Comparison of ENCODE assay signal across 1 cellular context in the genomic region with DNA sequence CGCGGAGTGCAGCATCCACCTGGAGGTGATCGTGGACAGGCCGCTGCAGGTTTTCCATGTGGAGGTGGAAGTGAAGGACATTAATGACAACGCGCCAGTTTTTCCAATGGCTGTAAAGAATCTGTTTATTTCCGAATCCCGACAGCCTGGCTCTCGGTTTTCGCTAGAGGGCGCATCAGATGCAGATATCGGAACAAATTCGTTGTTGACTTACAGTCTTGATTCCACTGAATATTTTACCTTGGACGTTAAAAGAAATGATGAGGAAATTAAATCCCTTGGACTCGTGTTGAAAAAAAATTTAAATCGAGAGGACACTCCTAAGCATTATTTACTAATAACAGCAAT.
TF ChIP-seq lines count a peak whose summit lies in the region.

No MANE protein-coding gene starts in this region.

TF ChIP-seq in GM23338, 12 proteins besides CTCF, POLR2A, EP300 and RAD21 (continued from another document):
- TF ChIP-seq, protein P1, sequence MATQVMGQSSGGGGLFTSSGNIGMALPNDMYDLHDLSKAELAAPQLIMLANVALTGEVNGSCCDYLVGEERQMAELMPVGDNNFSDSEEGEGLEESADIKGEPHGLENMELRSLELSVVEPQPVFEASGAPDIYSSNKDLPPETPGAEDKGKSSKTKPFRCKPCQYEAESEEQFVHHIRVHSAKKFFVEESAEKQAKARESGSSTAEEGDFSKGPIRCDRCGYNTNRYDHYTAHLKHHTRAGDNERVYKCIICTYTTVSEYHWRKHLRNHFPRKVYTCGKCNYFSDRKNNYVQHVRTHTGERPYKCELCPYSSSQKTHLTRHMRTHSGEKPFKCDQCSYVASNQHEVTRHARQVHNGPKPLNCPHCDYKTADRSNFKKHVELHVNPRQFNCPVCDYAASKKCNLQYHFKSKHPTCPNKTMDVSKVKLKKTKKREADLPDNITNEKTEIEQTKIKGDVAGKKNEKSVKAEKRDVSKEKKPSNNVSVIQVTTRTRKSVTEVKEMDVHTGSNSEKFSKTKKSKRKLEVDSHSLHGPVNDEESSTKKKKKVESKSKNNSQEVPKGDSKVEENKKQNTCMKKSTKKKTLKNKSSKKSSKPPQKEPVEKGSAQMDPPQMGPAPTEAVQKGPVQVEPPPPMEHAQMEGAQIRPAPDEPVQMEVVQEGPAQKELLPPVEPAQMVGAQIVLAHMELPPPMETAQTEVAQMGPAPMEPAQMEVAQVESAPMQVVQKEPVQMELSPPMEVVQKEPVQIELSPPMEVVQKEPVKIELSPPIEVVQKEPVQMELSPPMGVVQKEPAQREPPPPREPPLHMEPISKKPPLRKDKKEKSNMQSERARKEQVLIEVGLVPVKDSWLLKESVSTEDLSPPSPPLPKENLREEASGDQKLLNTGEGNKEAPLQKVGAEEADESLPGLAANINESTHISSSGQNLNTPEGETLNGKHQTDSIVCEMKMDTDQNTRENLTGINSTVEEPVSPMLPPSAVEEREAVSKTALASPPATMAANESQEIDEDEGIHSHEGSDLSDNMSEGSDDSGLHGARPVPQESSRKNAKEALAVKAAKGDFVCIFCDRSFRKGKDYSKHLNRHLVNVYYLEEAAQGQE (IDR thresholded peaks at IDR 0.05; ENCODE audit: unreplicated experiment): no peak
- TF ChIP-seq JUNB (IDR thresholded peaks at IDR 0.05; ENCODE audit: unreplicated experiment): no peak
- TF ChIP-seq, protein P2, sequence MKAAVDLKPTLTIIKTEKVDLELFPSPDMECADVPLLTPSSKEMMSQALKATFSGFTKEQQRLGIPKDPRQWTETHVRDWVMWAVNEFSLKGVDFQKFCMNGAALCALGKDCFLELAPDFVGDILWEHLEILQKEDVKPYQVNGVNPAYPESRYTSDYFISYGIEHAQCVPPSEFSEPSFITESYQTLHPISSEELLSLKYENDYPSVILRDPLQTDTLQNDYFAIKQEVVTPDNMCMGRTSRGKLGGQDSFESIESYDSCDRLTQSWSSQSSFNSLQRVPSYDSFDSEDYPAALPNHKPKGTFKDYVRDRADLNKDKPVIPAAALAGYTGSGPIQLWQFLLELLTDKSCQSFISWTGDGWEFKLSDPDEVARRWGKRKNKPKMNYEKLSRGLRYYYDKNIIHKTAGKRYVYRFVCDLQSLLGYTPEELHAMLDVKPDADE (IDR thresholded peaks at IDR 0.05): no peak
- no peak for TF ChIP-seq EZH2 (IDR thresholded peaks at IDR 0.05; ENCODE audit: low read depth, unreplicated experiment)
- TF ChIP-seq POLR2AphosphoS5 (IDR thresholded peaks at IDR 0.05; ENCODE audit: low read depth): no peak
- TF ChIP-seq, protein P3, sequence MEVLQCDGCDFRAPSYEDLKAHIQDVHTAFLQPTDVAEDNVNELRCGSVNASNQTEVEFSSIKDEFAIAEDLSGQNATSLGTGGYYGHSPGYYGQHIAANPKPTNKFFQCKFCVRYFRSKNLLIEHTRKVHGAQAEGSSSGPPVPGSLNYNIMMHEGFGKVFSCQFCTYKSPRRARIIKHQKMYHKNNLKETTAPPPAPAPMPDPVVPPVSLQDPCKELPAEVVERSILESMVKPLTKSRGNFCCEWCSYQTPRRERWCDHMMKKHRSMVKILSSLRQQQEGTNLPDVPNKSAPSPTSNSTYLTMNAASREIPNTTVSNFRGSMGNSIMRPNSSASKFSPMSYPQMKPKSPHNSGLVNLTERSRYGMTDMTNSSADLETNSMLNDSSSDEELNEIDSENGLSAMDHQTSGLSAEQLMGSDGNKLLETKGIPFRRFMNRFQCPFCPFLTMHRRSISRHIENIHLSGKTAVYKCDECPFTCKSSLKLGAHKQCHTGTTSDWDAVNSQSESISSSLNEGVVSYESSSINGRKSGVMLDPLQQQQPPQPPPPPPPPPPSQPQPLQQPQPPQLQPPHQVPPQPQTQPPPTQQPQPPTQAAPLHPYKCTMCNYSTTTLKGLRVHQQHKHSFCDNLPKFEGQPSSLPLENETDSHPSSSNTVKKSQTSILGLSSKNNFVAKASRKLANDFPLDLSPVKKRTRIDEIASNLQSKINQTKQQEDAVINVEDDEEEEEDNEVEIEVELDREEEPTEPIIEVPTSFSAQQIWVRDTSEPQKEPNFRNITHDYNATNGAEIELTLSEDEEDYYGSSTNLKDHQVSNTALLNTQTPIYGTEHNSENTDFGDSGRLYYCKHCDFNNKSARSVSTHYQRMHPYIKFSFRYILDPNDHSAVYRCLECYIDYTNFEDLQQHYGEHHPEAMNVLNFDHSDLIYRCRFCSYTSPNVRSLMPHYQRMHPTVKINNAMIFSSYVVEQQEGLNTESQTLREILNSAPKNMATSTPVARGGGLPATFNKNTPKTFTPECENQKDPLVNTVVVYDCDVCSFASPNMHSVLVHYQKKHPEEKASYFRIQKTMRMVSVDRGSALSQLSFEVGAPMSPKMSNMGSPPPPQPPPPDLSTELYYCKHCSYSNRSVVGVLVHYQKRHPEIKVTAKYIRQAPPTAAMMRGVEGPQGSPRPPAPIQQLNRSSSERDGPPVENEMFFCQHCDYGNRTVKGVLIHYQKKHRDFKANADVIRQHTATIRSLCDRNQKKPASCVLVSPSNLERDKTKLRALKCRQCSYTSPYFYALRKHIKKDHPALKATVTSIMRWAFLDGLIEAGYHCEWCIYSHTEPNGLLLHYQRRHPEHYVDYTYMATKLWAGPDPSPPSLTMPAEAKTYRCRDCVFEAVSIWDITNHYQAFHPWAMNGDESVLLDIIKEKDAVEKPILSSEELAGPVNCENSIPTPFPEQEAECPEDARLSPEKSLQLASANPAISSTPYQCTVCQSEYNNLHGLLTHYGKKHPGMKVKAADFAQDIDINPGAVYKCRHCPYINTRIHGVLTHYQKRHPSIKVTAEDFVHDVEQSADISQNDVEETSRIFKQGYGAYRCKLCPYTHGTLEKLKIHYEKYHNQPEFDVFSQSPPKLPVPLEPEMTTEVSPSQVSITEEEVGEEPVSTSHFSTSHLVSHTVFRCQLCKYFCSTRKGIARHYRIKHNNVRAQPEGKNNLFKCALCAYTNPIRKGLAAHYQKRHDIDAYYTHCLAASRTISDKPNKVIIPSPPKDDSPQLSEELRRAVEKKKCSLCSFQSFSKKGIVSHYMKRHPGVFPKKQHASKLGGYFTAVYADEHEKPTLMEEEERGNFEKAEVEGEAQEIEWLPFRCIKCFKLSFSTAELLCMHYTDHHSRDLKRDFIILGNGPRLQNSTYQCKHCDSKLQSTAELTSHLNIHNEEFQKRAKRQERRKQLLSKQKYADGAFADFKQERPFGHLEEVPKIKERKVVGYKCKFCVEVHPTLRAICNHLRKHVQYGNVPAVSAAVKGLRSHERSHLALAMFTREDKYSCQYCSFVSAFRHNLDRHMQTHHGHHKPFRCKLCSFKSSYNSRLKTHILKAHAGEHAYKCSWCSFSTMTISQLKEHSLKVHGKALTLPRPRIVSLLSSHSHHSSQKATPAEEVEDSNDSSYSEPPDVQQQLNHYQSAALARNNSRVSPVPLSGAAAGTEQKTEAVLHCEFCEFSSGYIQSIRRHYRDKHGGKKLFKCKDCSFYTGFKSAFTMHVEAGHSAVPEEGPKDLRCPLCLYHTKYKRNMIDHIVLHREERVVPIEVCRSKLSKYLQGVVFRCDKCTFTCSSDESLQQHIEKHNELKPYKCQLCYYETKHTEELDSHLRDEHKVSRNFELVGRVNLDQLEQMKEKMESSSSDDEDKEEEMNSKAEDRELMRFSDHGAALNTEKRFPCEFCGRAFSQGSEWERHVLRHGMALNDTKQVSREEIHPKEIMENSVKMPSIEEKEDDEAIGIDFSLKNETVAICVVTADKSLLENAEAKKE (CRISPR knock-in tag; IDR thresholded peaks at IDR 0.05): no peak
- no peak for TF ChIP-seq ZNF114 (CRISPR knock-in tag; IDR thresholded peaks at IDR 0.05)
- no peak for TF ChIP-seq STAT1 (IDR thresholded peaks at IDR 0.05; ENCODE audit: unreplicated experiment)
- no peak for TF ChIP-seq ZNF331 (CRISPR knock-in tag; IDR thresholded peaks at IDR 0.05; ENCODE audit: low read depth)
- TF ChIP-seq EZH2phosphoT487 (IDR thresholded peaks at IDR 0.05; ENCODE audit: unreplicated experiment): no peak
- no peak for TF ChIP-seq CREB1 (CRISPR knock-in tag; IDR thresholded peaks at IDR 0.05; ENCODE audit: low read depth)
